Comparison of ENCODE assay signal across 17 cellular contexts in genomic region chr4:67680568-67681222, GRCh38. TPM values are rescaled to one million over a fixed set of nuclear protein-coding genes. Genes with fewer than 3 reads are reported as not detected.
DNase-seq lines count a peak whose midpoint lies in the region; ATAC-seq and FAIRE-seq lines count a peak whose summit lies in the region.
"Had no signal": no experiment of that assay in that cellular context is flagged by ENCODE, and none has a peak within 500 bp of the region (broad histone marks: within the 10 kb centered on the region; RNA-seq: fewer than 3 reads in every experiment).

No MANE protein-coding gene starts in this region.

- H3K4me1 Mint-ChIP-seq in stimulated activated naive CD8-positive, alpha-beta T cell treated with anti-CD3 and anti-CD28 coated beads, Interleukin-15, amount 100 ng/mL, for 72 hours: peaks cover 11% of the 10 kb centered on the region

- no peaks in the 10 kb centered on the region for H3K27me3 Mint-ChIP-seq in stimulated activated naive CD8-positive, alpha-beta T cell treated with anti-CD3 and anti-CD28 coated beads, Interleukin-15, amount 100 ng/mL, for 72 hours
- H3K27me3 Mint-ChIP-seq: IgD-negative memory B cell had no signal

- no peak overlapping the region for H3K27ac ChIP-seq in substantia nigra (ENCODE audit: low read depth, low read length, poor library complexity, severe bottlenecking)
- H3K27ac ChIP-seq: pancreas, upper lobe of right lung had no signal

- peak; percentile 41 for ATAC-seq in stimulated activated naive CD8-positive, alpha-beta T cell treated with anti-CD3 and anti-CD28 coated beads, Interleukin-15, Interleukin-2, amounts not matched to agents 100 U/mL and 50 U/mL, for 24 hours
- no peak for ATAC-seq in stimulated activated naive CD8-positive, alpha-beta T cell treated with anti-CD3 and anti-CD28 coated beads, Interleukin-15, amount 100 ng/mL, for 72 hours
- no peak for ATAC-seq in GM21381 (IDR thresholded peaks at IDR 0.05; ENCODE audit: unreplicated experiment)
- no peak for ATAC-seq in GM19324 (IDR thresholded peaks at IDR 0.05; ENCODE audit: low FRiP score, unreplicated experiment)
- ATAC-seq: pancreas, upper lobe of right lung had no signal

- peak; percentile 58 for FAIRE-seq in islet of Langerhans (lab: Jason Lieb, UNC)
- FAIRE-seq: endothelial cell of umbilical vein had no signal

- H3K27ac Mint-ChIP-seq in stimulated activated naive CD8-positive, alpha-beta T cell treated with anti-CD3 and anti-CD28 coated beads, Interleukin-15, amount 100 ng/mL, for 72 hours: peak overlapping the region in 1 of 2 donors; percentile 86
- H3K27ac Mint-ChIP-seq: IgD-negative memory B cell had no signal

- no peak for DNase-seq in stimulated activated naive CD8-positive, alpha-beta T cell treated with anti-CD3 and anti-CD28 coated beads, Interleukin-15, Interleukin-2, amounts not matched to agents 100 U/mL and 50 U/mL, for 24 hours
- DNase-seq in stimulated activated naive CD8-positive, alpha-beta T cell treated with anti-CD3 and anti-CD28 coated beads, Interleukin-15, amount 100 ng/mL, for 72 hours: no peak
- DNase-seq in astrocyte of the hippocampus (ENCODE audit: low read depth, low spot score): peak; percentile 16
- DNase-seq in occipital lobe (lab: John Stamatoyannopoulos, UW): no peak
- DNase-seq in substantia nigra (lab: John Stamatoyannopoulos, UW): no peak
- DNase-seq: cerebellar nuclear complex; NCI-H1105; NCI-H446 treated with DMSO at 0.1 percent for 48 hours; OCI-M1; pancreas; stimulated activated CD8-positive, alpha-beta memory T cell treated with anti-CD3 and anti-CD28 coated beads, Interleukin-4, amount 100 ng/mL, for 48 hours; upper lobe of right lung had no signal

- H3K4me3 Mint-ChIP-seq in stimulated activated naive CD8-positive, alpha-beta T cell treated with anti-CD3 and anti-CD28 coated beads, Interleukin-15, amount 100 ng/mL, for 72 hours: no peak overlapping the region
- H3K4me3 Mint-ChIP-seq: IgD-negative memory B cell had no signal

- H3K9me3 Mint-ChIP-seq in stimulated activated naive CD8-positive, alpha-beta T cell treated with anti-CD3 and anti-CD28 coated beads, Interleukin-15, amount 100 ng/mL, for 72 hours: no peaks in the 10 kb centered on the region
- H3K9me3 Mint-ChIP-seq: IgD-negative memory B cell had no signal

RNA-seq across cellular contexts. Expression of gene UBA6, which starts 20.3 kb away (rescaled TPM):
- total RNA-seq in occipital lobe: 127 TPM
